ENCODE assay signal across 25 cellular contexts in genomic region chr7:33250421-33250827, GRCh38.
DNase-seq lines count a peak whose midpoint lies in the region; ATAC-seq, FAIRE-seq and TF ChIP-seq lines count a peak whose summit lies in the region.
"Had no signal": no experiment of that assay in that cellular context is flagged by ENCODE, and none has a peak within 500 bp of the region (broad histone marks: within the 10 kb centered on the region; RNA-seq: fewer than 3 reads in every experiment).

No MANE protein-coding gene starts in this region.

- ATAC-seq in HG03520 (IDR thresholded peaks at IDR 0.05; ENCODE audit: unreplicated experiment) = no peak
- no peak for ATAC-seq in CD8-positive, alpha-beta T cell
- ATAC-seq: HCT116; naive thymus-derived CD8-positive, alpha-beta T cell; stimulated activated effector memory CD8-positive, alpha-beta T cell treated with anti-CD3 and anti-CD28 coated beads, Interleukin-12 subunit alpha, Interleukin-12 subunit beta, amount 100 ng/mL, for 72 hours had no signal

- no peak overlapping the region for H3K9ac ChIP-seq in adipocyte (ENCODE audit: low read length)

- H3K9me3 ChIP-seq in adipocyte (ENCODE audit: control insufficient read depth, low read length) = no peaks in the 10 kb centered on the region
- H3K9me3 ChIP-seq in CD8-positive, alpha-beta T cell (ENCODE audit: low read length) = no peaks in the 10 kb centered on the region
- H3K9me3 ChIP-seq: prostate gland, tibial artery had no signal

- H3K4me3 ChIP-seq in adipocyte (ENCODE audit: low read length) = no peak overlapping the region
- H3K4me3 ChIP-seq in retinal pigment epithelial cell (ENCODE audit: low read length) = no peak overlapping the region
- no peak overlapping the region for H3K4me3 ChIP-seq in CD8-positive, alpha-beta T cell (ENCODE audit: low read depth, low read length)
- H3K4me3 ChIP-seq: prostate gland, tibial artery had no signal

- TF ChIP-seq CTCF in retinal pigment epithelial cell (conservative IDR thresholded peaks at IDR 0.05; ENCODE audit: low read depth, low read length) (no peak), D721Med (IDR thresholded peaks at IDR 0.05; ENCODE audit: insufficient read depth, missing control alignments) (no peak)
- no peak for TF ChIP-seq CTCF in CD8-positive, alpha-beta T cell (IDR thresholded peaks at IDR 0.05)

- peaks cover 17% of the 10 kb centered on the region for H3K4me1 ChIP-seq in adipocyte (ENCODE audit: control insufficient read depth, insufficient read depth, low read length)
- H3K4me1 ChIP-seq in CD8-positive, alpha-beta T cell (ENCODE audit: insufficient read depth, low read length) = no peaks in the 10 kb centered on the region
- H3K4me1 ChIP-seq: prostate gland had no signal

- peaks cover 8% of the 10 kb centered on the region for H3K9me3 Mint-ChIP-seq in CD8-positive, alpha-beta T cell

- DNase-seq in EH (ENCODE audit: low read depth) (peak; percentile 70), adipocyte (ENCODE audit: low read depth) (peak; percentile 86), fibroblast of peridontal ligament (ENCODE audit: extremely low read depth) (peak; percentile 96), retinal pigment epithelial cell (ENCODE audit: low read depth) (peak; percentile 20), D721Med (ENCODE audit: insufficient read length, low spot score) (no peak), H4 (ENCODE audit: low spot score) (no peak)
- DNase-seq in CD8-positive, alpha-beta T cell = no peak
- DNase-seq: activated CD4-positive, alpha-beta T cell treated with anti-CD3 and anti-CD28 coated beads, Interleukin-2, amount 50 U/mL, for 4 hours; activated naive CD4-positive, alpha-beta T cell treated with anti-CD3 and anti-CD28 coated beads, Interleukin-2, amount 50 U/mL, for 16 hours; activated T-cell treated with anti-CD3 and anti-CD28 coated beads, Interleukin-2, amount 50 U/mL, for 1 hour; caudate nucleus; endodermal cell; naive thymus-derived CD8-positive, alpha-beta T cell; NCI-H1417 treated with DMSO at 0.1 percent for 48 hours; NCI-H2227 treated with DMSO at 0.1 percent for 48 hours; NK-92 treated with Interleukin-12 subunit alpha and Interleukin-12 subunit beta, amount 100 ng/mL, for 24 hours; stimulated activated CD4-positive, alpha-beta T cell treated with anti-CD3 and anti-CD28 coated beads, Interleukin-12 subunit alpha, Interleukin-12 subunit beta, amount 100 ng/mL, for 4 hours; tibial artery had no signal

- no peak overlapping the region for H3K27ac ChIP-seq in CD8-positive, alpha-beta T cell (ENCODE audit: low read depth, low read length)
- H3K27ac ChIP-seq: prostate gland, RWPE1, tibial artery had no signal

- POLR2A ChIA-PET in CD8-positive, alpha-beta T cell (lab: Charles Lee) = no interaction called here

- H3K36me3 ChIP-seq in adipocyte (ENCODE audit: control insufficient read depth, insufficient read depth, low read length, severe bottlenecking) = no peaks in the 10 kb centered on the region
- H3K36me3 ChIP-seq in CD8-positive, alpha-beta T cell (ENCODE audit: insufficient read depth, low read length) = no peaks in the 10 kb centered on the region
- H3K36me3 ChIP-seq: prostate gland, tibial artery had no signal

- intact Hi-C loops in CD8-positive, alpha-beta T cell (cut with DNase I, micrococcal nuclease) = no loop called here

- no peaks in the 10 kb centered on the region for H3K4me1 Mint-ChIP-seq in CD8-positive, alpha-beta T cell (ENCODE audit: low read depth)
- H3K4me1 Mint-ChIP-seq: CD14-positive monocyte; stimulated activated effector memory CD8-positive, alpha-beta T cell treated with anti-CD3 and anti-CD28 coated beads, Interleukin-12 subunit alpha, Interleukin-12 subunit beta, amount 100 ng/mL, for 72 hours had no signal

- peaks cover 14% of the 10 kb centered on the region for H3K36me3 Mint-ChIP-seq in CD8-positive, alpha-beta T cell
- H3K36me3 Mint-ChIP-seq: CD14-positive monocyte; stimulated activated effector memory CD8-positive, alpha-beta T cell treated with anti-CD3 and anti-CD28 coated beads, Interleukin-12 subunit alpha, Interleukin-12 subunit beta, amount 100 ng/mL, for 72 hours had no signal

- H3K27me3 Mint-ChIP-seq in CD8-positive, alpha-beta T cell (ENCODE audit: low read depth) = no peaks in the 10 kb centered on the region
- H3K27me3 Mint-ChIP-seq: naive thymus-derived CD8-positive, alpha-beta T cell had no signal

- H3K27ac Mint-ChIP-seq in CD8-positive, alpha-beta T cell = no peak overlapping the region
- H3K27ac Mint-ChIP-seq: CD14-positive monocyte; endodermal cell; naive thymus-derived CD8-positive, alpha-beta T cell; stimulated activated effector memory CD8-positive, alpha-beta T cell treated with anti-CD3 and anti-CD28 coated beads, Interleukin-12 subunit alpha, Interleukin-12 subunit beta, amount 100 ng/mL, for 72 hours had no signal

- CTCF ChIA-PET in CD8-positive, alpha-beta T cell (lab: Charles Lee) = interaction anchor here (0.7 kb wide), 1 partner anchor 20 kb away, joined by 4 read pairs; no protein-coding TSS in a partner anchor

- no peak overlapping the region for H3K4me3 Mint-ChIP-seq in CD8-positive, alpha-beta T cell
- H3K4me3 Mint-ChIP-seq: CD14-positive monocyte; endodermal cell; naive thymus-derived CD8-positive, alpha-beta T cell; stimulated activated effector memory CD8-positive, alpha-beta T cell treated with anti-CD3 and anti-CD28 coated beads, Interleukin-12 subunit alpha, Interleukin-12 subunit beta, amount 100 ng/mL, for 72 hours had no signal

- FAIRE-seq in D721Med (lab: Jason Lieb, UNC) = no peak
- FAIRE-seq: GM19239 had no signal

- H3K27me3 ChIP-seq in adipocyte (replicated peaks; ENCODE audit: control insufficient read depth, insufficient read depth, low read length) = no peaks in the 10 kb centered on the region
- H3K27me3 ChIP-seq in CD8-positive, alpha-beta T cell (ENCODE audit: insufficient read depth, low read length) = no peaks in the 10 kb centered on the region
- H3K27me3 ChIP-seq: tibial artery had no signal

Comparison
In these comparisons a context has a peak if more than half of its experiments do, and no peak if none do; other contexts are left out.
1. DNase-seq: peak in EH (single experiment), adipocyte (single experiment), fibroblast of peridontal ligament (single experiment) and retinal pigment epithelial cell (single experiment); none in CD8-positive, alpha-beta T cell (0 of 7), D721Med (single experiment) and H4 (single experiment).